ENCODE assay signal across 9 cellular contexts in genomic region chr2:68789603-68790002, GRCh38. TPM values are rescaled to one million over a fixed set of nuclear protein-coding genes. Genes with fewer than 3 reads are reported as not detected.
A peak's percentile ranks its signal among the peaks of the same experiment; 100 is the strongest.
DNase-seq lines count a peak whose midpoint lies in the region; ATAC-seq, FAIRE-seq and TF ChIP-seq lines count a peak whose summit lies in the region.
"Had no signal": no experiment of that assay in that cellular context is flagged by ENCODE, and none has a peak within 500 bp of the region (broad histone marks: within the 10 kb centered on the region; RNA-seq: fewer than 3 reads in every experiment).

No MANE protein-coding gene starts in this region.

- no peaks in the 10 kb centered on the region for H3K9me3 Mint-ChIP-seq in activated T-helper 17 cell treated with anti-CD3 and anti-CD28 coated beads, Interleukin-2, amount 50 U/mL, for 72 hours
- H3K9me3 Mint-ChIP-seq in nephron progenitor cell: peaks cover 4% of the 10 kb centered on the region

- peak; percentile 99 for ATAC-seq in HG02981 (IDR thresholded peaks at IDR 0.05; ENCODE audit: unreplicated experiment)
- ATAC-seq in activated T-helper 17 cell treated with anti-CD3 and anti-CD28 coated beads, Interleukin-2, amount 50 U/mL, for 72 hours (replicated peaks): peak; percentile 97
- no peak for ATAC-seq in left ventricle myocardium superior

- intact Hi-C loops in left ventricle myocardium superior (cut with micrococcal nuclease): no loop called here

- H3K27ac Mint-ChIP-seq in activated T-helper 17 cell treated with anti-CD3 and anti-CD28 coated beads, Interleukin-2, amount 50 U/mL, for 72 hours: no peak overlapping the region
- H3K27ac Mint-ChIP-seq in nephron progenitor cell: no peak overlapping the region

- no peaks in the 10 kb centered on the region for H4K20me1 ChIP-seq in DOHH2 (ENCODE audit: control insufficient read depth, insufficient read depth, low read depth, low read length)

- FAIRE-seq in GM19239 (lab: Jason Lieb, UNC): peak; percentile 99

- H3K79me2 ChIP-seq in DOHH2 (ENCODE audit: control insufficient read depth, low read length): peaks cover 5% of the 10 kb centered on the region

- H3K4me1 ChIP-seq in DOHH2 (ENCODE audit: control insufficient read depth, low read length): peaks cover 77% of the 10 kb centered on the region

- peak overlapping the region; percentile 50 for H3K4me3 ChIP-seq in DOHH2 (ENCODE audit: low read length)

- H3K27ac ChIP-seq in DOHH2 (ENCODE audit: low read depth, low read length): peak overlapping the region; percentile 82

- H3F3A ChIP-seq in DOHH2 (ENCODE audit: control insufficient read depth, insufficient read depth): peaks cover 18% of the 10 kb centered on the region

- H3K4me3 Mint-ChIP-seq in activated T-helper 17 cell treated with anti-CD3 and anti-CD28 coated beads, Interleukin-2, amount 50 U/mL, for 72 hours: no peak overlapping the region
- no peak overlapping the region for H3K4me3 Mint-ChIP-seq in nephron progenitor cell

- no peaks in the 10 kb centered on the region for H3K36me3 Mint-ChIP-seq in activated T-helper 17 cell treated with anti-CD3 and anti-CD28 coated beads, Interleukin-2, amount 50 U/mL, for 72 hours (ENCODE audit: low read depth)
- H3K36me3 Mint-ChIP-seq in nephron progenitor cell (ENCODE audit: low read depth): no peaks in the 10 kb centered on the region

- DNase-seq in GM19239 (ENCODE audit: insufficient read length, low spot score): peak; percentile 50
- no peak for DNase-seq in left ventricle myocardium superior
- no peak for DNase-seq in OCI-M1 (lab: John Stamatoyannopoulos, UW)
- no peak for DNase-seq in H4 (ENCODE audit: low spot score)
- no peak for DNase-seq in nephron progenitor cell
- DNase-seq: effector memory CD4-positive, alpha-beta T cell had no signal

- no peaks in the 10 kb centered on the region for H3K27me3 ChIP-seq in DOHH2 (ENCODE audit: control insufficient read depth, low read length)

- H3K9me2 ChIP-seq in DOHH2 (replicated peaks; ENCODE audit: control insufficient read depth, low read length): no peaks in the 10 kb centered on the region

- H3K4me1 Mint-ChIP-seq in activated T-helper 17 cell treated with anti-CD3 and anti-CD28 coated beads, Interleukin-2, amount 50 U/mL, for 72 hours: peaks cover 35% of the 10 kb centered on the region
- peaks cover 5% of the 10 kb centered on the region for H3K4me1 Mint-ChIP-seq in nephron progenitor cell

- no peaks in the 10 kb centered on the region for H3K27me3 Mint-ChIP-seq in activated T-helper 17 cell treated with anti-CD3 and anti-CD28 coated beads, Interleukin-2, amount 50 U/mL, for 72 hours
- peaks cover 10% of the 10 kb centered on the region for H3K27me3 Mint-ChIP-seq in nephron progenitor cell (ENCODE audit: low read depth, poor library complexity)

- TF ChIP-seq CTCF in DOHH2 (IDR thresholded peaks at IDR 0.05; ENCODE audit: low read depth, low read length, poor library complexity, severe bottlenecking): no peak
- no peak for TF ChIP-seq CTCF in nephron progenitor cell (IDR thresholded peaks at IDR 0.05)

- no peaks in the 10 kb centered on the region for H3K9me3 ChIP-seq in DOHH2 (ENCODE audit: control insufficient read depth, insufficient read depth, low read length)

- peaks cover 81% of the 10 kb centered on the region for H3K36me3 ChIP-seq in DOHH2 (ENCODE audit: control insufficient read depth, low read length)

- H3K4me2 ChIP-seq in DOHH2 (ENCODE audit: low read length): peak overlapping the region; percentile 60

RNA-seq across cellular contexts. Expression of gene ARHGAP25, which starts 55.0 kb away (rescaled TPM):
- 10 to 100 TPM; 54.0 to 95.9 TPM for total RNA-seq in activated T-helper 17 cell treated with anti-CD3 and anti-CD28 coated beads, Interleukin-2, amount 50 U/mL, for 72 hours
- total RNA-seq in left ventricle myocardium superior: 5.4 TPM
- total RNA-seq in H4 (2014; rRNA removed; shearing (Covaris generic)): 0.49 and 0.56 TPM in 2 replicates
